8 cellular contexts compared by ENCODE assay signal in the genomic region with DNA sequence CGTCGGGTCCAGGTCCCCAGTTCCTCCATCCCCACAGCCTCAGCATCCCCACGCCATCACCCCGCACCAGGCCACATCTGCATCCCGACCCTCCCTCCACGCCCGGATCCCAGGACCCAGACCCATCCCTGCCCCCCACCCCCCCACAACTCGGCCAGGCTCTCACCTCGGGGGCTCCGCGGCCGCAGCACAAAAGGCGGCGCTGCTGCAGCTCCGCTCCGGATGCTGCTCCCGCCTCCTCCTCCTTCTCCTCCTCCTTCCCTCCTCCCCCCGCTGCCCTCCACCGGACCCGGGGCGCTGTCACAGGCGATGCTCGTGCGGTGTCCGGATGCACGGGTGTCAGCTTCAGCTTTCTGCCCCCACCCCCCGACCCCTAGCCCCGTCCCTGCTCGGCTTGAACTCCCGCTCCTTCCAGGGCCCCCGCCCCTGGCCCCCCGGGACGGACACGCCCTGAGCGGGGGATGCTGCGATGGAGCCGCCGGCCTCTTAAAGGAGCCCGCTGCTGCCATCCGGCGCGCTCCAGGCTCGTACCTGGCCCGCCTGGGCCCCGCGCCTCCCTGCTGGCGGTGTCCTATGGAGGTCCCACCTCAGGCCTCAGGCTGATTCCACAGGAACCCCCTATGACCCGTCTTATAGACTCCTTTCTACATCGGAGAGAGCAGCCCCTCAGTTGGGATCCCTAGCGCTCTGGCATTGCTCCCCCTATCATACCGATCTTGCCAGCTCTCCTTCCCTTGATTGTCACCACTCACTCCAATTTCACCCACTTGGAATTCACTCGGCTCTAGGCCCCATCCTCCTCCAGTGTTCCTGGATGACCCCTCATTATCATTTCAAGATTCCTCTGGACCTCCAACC. TPM values are rescaled to one million over a fixed set of nuclear protein-coding genes. Genes with fewer than 3 reads are reported as not detected.
DNase-seq lines count a peak whose midpoint lies in the region; ATAC-seq, FAIRE-seq and TF ChIP-seq lines count a peak whose summit lies in the region.

TSS of gene MAP3K12 (minus strand) at position 198 of the 858 bp plus-strand sequence. CDS start 12,067 bp downstream, outside the sequence.

- peaks cover 20% of the 10 kb centered on the region for H3K36me3 ChIP-seq in WERI-Rb-1
- no peaks in the 10 kb centered on the region for H3K36me3 ChIP-seq in small intestine (ENCODE audit: control insufficient read depth in 2 of 2, insufficient read depth in 2 of 2, low read length in 2 of 2)

- H3K4me1 ChIP-seq in small intestine (ENCODE audit: control insufficient read depth in 2 of 2, insufficient read depth in 1 of 2, low read depth in 1 of 2, low read length in 1 of 2) = peaks cover 4 to 5% of the 10 kb centered on the region in 2 donors

- peak; percentile 19; the same call in 1 of the 2 replicates for TF ChIP-seq CTCF in WERI-Rb-1 (IDR thresholded peaks at IDR 0.05; ENCODE audit: low read depth, low read length)

- no peaks in the 10 kb centered on the region for H3K27me3 ChIP-seq in WERI-Rb-1 (ENCODE audit: insufficient read depth, low read depth, severe bottlenecking)
- no peaks in the 10 kb centered on the region for H3K27me3 ChIP-seq in small intestine (ENCODE audit: control insufficient read depth in 2 of 2, insufficient read depth in 2 of 2, low read length in 2 of 2)

- H3K9me3 ChIP-seq in WERI-Rb-1 (ENCODE audit: severe bottlenecking) = no peaks in the 10 kb centered on the region
- H3K9me3 ChIP-seq in small intestine (ENCODE audit: control insufficient read depth, low read depth) = no peaks in the 10 kb centered on the region

- DNase-seq in Caki2 (ENCODE audit: low read depth) (peak; percentile 70), LHCN-M2 (ENCODE audit: low read depth) (peak; percentile 59), WERI-Rb-1 (peak; percentile 66), caudate nucleus (lab: John Stamatoyannopoulos, UW) (peak in 57 of 61 donors; percentile 30 to 90 (median 72)), inferior parietal cortex (ENCODE audit: extremely low spot score) (peak; percentile 55), small intestine (peak; percentile 39)

- in situ Hi-C loops in Caki2 (cut with HindIII; ENCODE audit: low pct_unique_long_range_greater_than_20kb, low sequenced_read_pairs) = no loop called here

- H3K27ac ChIP-seq in WERI-Rb-1 = peak within 1 kb of the TSS; percentile 98
- H3K27ac ChIP-seq in caudate nucleus (ENCODE audit: low read depth, low read length) = peak within 1 kb of the TSS; percentile 99
- peak within 1 kb of the TSS; percentile 80 to 98 for H3K27ac ChIP-seq in small intestine (ENCODE audit: low read depth in 1 of 2, low read length in 1 of 2)

- FAIRE-seq in small intestine (lab: Jason Lieb, UNC) = no peak

- no peak for ATAC-seq in GM21447 (IDR thresholded peaks at IDR 0.05; ENCODE audit: unreplicated experiment)
- no peak for ATAC-seq in HG02938 (IDR thresholded peaks at IDR 0.05; ENCODE audit: unreplicated experiment)

- H3K4me3 ChIP-seq in WERI-Rb-1 (ENCODE audit: low read depth, low read length) (peak within 1 kb of the TSS; percentile 80), small intestine (ENCODE audit: low read depth in 1 of 2, low read length in 2 of 2) (peak within 1 kb of the TSS; percentile 37 to 38)

- WGBS in small intestine, 3 donors = 1% methylated on average over 39 to 52 of the region's 52 CpGs

RNA-seq across cellular contexts. Expression of gene MAP3K12, which starts in this region (rescaled TPM):
- 23.2 and 31.1 TPM in 2 replicates for total RNA-seq in Caki2 (2014; rRNA removed; shearing (Covaris generic); ENCODE audit: low replicate concordance)
- 37.6 and 38.6 TPM in 2 replicates for total RNA-seq in LHCN-M2 (2014; rRNA removed)
- 14.2 TPM for polyA plus RNA-seq in LHCN-M2 (2012)
- polyA plus RNA-seq in small intestine = 1 to 10 TPM in 2 of 3 donors, under 1 TPM in 1; 0.67 to 7.0 (median 1.6) TPM
